8 cellular contexts compared by ENCODE assay signal in the genomic region with DNA sequence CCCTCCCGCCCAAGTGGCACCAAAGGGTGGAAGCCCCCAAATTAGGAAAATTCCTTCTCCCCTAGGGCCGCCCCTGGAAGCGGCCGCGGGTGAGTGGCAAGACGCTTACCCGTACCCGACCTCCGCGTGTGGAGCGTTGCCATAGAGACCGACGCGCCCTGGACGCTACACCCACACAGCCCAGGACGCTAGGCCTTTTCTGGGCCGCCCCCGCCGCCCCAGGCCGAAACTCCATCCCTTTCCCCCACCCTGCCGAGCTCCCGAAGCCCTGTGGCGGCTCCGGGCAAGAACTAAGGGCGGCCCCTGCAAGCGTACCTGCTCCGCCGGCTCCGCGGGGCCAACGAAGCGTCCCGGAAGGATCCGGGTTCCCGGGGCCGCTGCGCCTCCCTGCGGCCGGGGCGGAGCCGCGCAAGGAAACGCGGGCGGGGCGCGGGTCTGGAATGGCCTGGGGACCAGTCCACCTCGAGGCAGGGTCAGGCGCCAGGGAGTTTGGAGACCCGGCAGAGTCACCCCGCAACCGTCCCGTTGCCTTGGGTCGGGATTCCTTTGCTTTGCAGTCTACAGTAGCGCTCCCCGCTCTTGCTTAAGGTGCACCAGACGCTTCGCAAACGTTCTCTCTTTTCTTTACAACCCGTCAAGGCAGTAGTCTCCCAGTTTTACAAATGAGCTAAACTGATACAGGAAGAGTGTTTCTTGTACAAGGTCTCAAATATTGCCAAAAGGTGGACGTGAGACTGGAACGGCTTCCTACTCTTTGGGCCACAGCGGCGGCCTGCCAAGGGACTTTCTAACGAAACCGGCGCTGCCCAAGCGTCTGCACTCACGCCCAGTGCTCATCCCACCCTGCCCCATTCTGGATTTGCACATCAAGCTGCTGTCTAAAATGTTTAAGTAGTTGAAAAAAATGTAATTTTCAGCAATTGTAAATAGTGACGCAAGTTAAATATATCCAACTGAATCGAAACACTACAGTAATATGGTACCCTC. TPM values are rescaled to one million over a fixed set of nuclear protein-coding genes. Genes with fewer than 3 reads are reported as not detected.
DNase-seq lines count a peak whose midpoint lies in the region; ATAC-seq and TF ChIP-seq lines count a peak whose summit lies in the region.

A gene with protein sequence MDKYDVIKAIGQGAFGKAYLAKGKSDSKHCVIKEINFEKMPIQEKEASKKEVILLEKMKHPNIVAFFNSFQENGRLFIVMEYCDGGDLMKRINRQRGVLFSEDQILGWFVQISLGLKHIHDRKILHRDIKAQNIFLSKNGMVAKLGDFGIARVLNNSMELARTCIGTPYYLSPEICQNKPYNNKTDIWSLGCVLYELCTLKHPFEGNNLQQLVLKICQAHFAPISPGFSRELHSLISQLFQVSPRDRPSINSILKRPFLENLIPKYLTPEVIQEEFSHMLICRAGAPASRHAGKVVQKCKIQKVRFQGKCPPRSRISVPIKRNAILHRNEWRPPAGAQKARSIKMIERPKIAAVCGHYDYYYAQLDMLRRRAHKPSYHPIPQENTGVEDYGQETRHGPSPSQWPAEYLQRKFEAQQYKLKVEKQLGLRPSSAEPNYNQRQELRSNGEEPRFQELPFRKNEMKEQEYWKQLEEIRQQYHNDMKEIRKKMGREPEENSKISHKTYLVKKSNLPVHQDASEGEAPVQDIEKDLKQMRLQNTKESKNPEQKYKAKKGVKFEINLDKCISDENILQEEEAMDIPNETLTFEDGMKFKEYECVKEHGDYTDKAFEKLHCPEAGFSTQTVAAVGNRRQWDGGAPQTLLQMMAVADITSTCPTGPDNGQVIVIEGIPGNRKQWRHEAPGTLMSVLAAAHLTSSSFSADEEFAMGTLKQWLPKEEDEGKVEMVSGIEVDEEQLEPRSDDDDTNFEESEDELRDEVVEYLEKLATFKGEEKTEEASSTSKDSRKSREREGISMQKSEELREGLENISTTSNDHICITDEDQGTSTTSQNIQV (minus strand): TSS at position 360 of the 987 bp plus-strand sequence. CDS start 1,591 bp downstream, outside the sequence.

- peak; percentile 62 for TF ChIP-seq CTCF in colonic mucosa (IDR thresholded peaks at IDR 0.05)

- POLR2A ChIA-PET in activated CD4-positive, alpha-beta T cell treated with anti-CD3 and anti-CD28 coated beads for 36 hours (lab: Charles Lee), result no interaction called here

- no peaks in the 10 kb centered on the region for H3K9me3 ChIP-seq in colonic mucosa

- intact Hi-C loops in activated CD4-positive, alpha-beta T cell treated with anti-CD3 and anti-CD28 coated beads for 36 hours (cut with DNase I, micrococcal nuclease), result loop anchor here in 1 of 2 experiments (1.0 to 5.0 kb wide), 5 partner anchors 30 to 1002 kb away; partner anchors contain the start of genes INTS6, NEK3 and VPS36
- intact Hi-C loops in colonic mucosa (cut with DNase I), result loop anchor here (2.0 to 5.0 kb wide), 3 partner anchors 192 to 312 kb away; no protein-coding TSS in a partner anchor

- peaks cover 6% of the 10 kb centered on the region for H3K36me3 ChIP-seq in colonic mucosa

- H3K4me1 Mint-ChIP-seq in activated CD4-positive, alpha-beta T cell treated with anti-CD3 and anti-CD28 coated beads for 36 hours, result peaks cover 21% of the 10 kb centered on the region

- H3K27me3 Mint-ChIP-seq in activated CD4-positive, alpha-beta T cell treated with anti-CD3 and anti-CD28 coated beads for 36 hours, result peaks cover 6% of the 10 kb centered on the region

- peak within 1 kb of the TSS; percentile 77 for H3K4me3 ChIP-seq in colonic mucosa

- peak within 1 kb of the TSS; percentile 77 for H3K4me3 Mint-ChIP-seq in activated CD4-positive, alpha-beta T cell treated with anti-CD3 and anti-CD28 coated beads for 36 hours

- peak within 1 kb of the TSS; percentile 34 for H3K27ac Mint-ChIP-seq in activated CD4-positive, alpha-beta T cell treated with anti-CD3 and anti-CD28 coated beads for 36 hours

- H3K27me3 ChIP-seq in colonic mucosa, result no peaks in the 10 kb centered on the region

- CTCF ChIA-PET in activated CD4-positive, alpha-beta T cell treated with anti-CD3 and anti-CD28 coated beads for 36 hours (lab: Charles Lee), result interaction anchor here (0.6 to 2.7 kb wide), 10 partner anchors 12 to 389 kb away, joined by 3 to 9 read pairs (median 4); no protein-coding TSS in a partner anchor

- H3K9ac ChIP-seq in colonic mucosa (ENCODE audit: low read depth in 2 of 2, low read length in 2 of 2), result peak within 1 kb of the TSS; percentile 65 to 77

- H3K27ac ChIP-seq in colonic mucosa, result no peak within 1 kb of the TSS

- no peaks in the 10 kb centered on the region for H3K4me1 ChIP-seq in colonic mucosa

- DNase-seq in NCI-H2107 (lab: John Stamatoyannopoulos, UW) (peak; percentile 27), NCI-H2107 treated with DMSO at 0.1 percent for 48 hours (lab: John Stamatoyannopoulos, UW; ENCODE audit: unreplicated experiment) (no peak), NCI-H1694 (lab: John Stamatoyannopoulos, UW) (peak; percentile 0), colonic mucosa (peak; percentile 73), left lobe of liver (ENCODE audit: low spot score) (peak; percentile 71)
- peak; percentile 76 for DNase-seq in activated CD4-positive, alpha-beta T cell treated with anti-CD3 and anti-CD28 coated beads for 36 hours
- peak; percentile 43 for DNase-seq in stimulated activated CD4-positive, alpha-beta T cell treated with anti-CD3 and anti-CD28 coated beads, Interleukin-1b, Interleukin-23, amount 100 ng/mL, for 48 hours

- peaks cover 19% of the 10 kb centered on the region for H3K36me3 Mint-ChIP-seq in activated CD4-positive, alpha-beta T cell treated with anti-CD3 and anti-CD28 coated beads for 36 hours (ENCODE audit: low read depth)

- peak; percentile 79 for ATAC-seq in HG02642 (IDR thresholded peaks at IDR 0.05; ENCODE audit: poor library complexity, unreplicated experiment)
- ATAC-seq in activated CD4-positive, alpha-beta T cell treated with anti-CD3 and anti-CD28 coated beads for 36 hours, result peak; percentile 82
- ATAC-seq in left lobe of liver, result peak; percentile 90

- H3K9me3 Mint-ChIP-seq in activated CD4-positive, alpha-beta T cell treated with anti-CD3 and anti-CD28 coated beads for 36 hours (ENCODE audit: low read depth), result no peaks in the 10 kb centered on the region

RNA-seq across cellular contexts. Expression of the gene that starts here (rescaled TPM):
- total RNA-seq in activated CD4-positive, alpha-beta T cell treated with anti-CD3 and anti-CD28 coated beads for 36 hours, result under 1 TPM; 0.16 to 0.44 TPM
- total RNA-seq in colonic mucosa, result under 1 TPM; 0.24 to 0.25 TPM
- 0.05 TPM for total RNA-seq in left lobe of liver

Comparison
In these comparisons a context has a peak if more than half of its experiments do, and no peak if none do; other contexts are left out.
1. Peak in DNase-seq and ATAC-seq in activated CD4-positive, alpha-beta T cell treated with anti-CD3 and anti-CD28 coated beads for 36 hours; RNA of the gene not detected or under 1 TPM.
2. Peak in DNase-seq, H3K4me3 ChIP-seq and H3K9ac ChIP-seq in colonic mucosa; RNA of the gene not detected or under 1 TPM.
3. Peak in DNase-seq and ATAC-seq in left lobe of liver; RNA of the gene not detected or under 1 TPM.